Comparison of ENCODE assay signal across 8 cellular contexts in genomic region chr10:59362991-59363390, GRCh38. TPM values are rescaled to one million over a fixed set of nuclear protein-coding genes. Genes with fewer than 3 reads are reported as not detected.
DNase-seq lines count a peak whose midpoint lies in the region; ATAC-seq and TF ChIP-seq lines count a peak whose summit lies in the region.

No MANE protein-coding gene starts in this region.

- H3K79me2 ChIP-seq in hepatocyte, result no peaks in the 10 kb centered on the region

- H3K27me3 ChIP-seq in hepatocyte (peaks cover 20% of the 10 kb centered on the region), psoas muscle (ENCODE audit: insufficient read depth in 3 of 3, low read length in 2 of 3) (no peaks in the 10 kb centered on the region)

- H3K9me3 Mint-ChIP-seq in natural killer cell treated with Interleukin-12 subunit alpha and Interleukin-12 subunit beta and Interleukin-15 and Interleukin-18, amount 100 ng/mL, for 72 hours, result peaks cover 3% of the 10 kb centered on the region

- 3% methylated on average over 10 of the region's 10 CpGs for WGBS in hepatocyte (ENCODE audit: low lambda C conversion rate, missing lambda C conversion rate)
- 1 to 6% (median 1%) methylated on average over 10 of the region's 10 CpGs for WGBS in psoas muscle, 3 donors

- no peaks in the 10 kb centered on the region for H3K9me2 ChIP-seq in hepatocyte (replicated peaks; ENCODE audit: insufficient read depth)

- no peaks in the 10 kb centered on the region for H3K4me1 Mint-ChIP-seq in natural killer cell treated with Interleukin-12 subunit alpha and Interleukin-12 subunit beta and Interleukin-15 and Interleukin-18, amount 100 ng/mL, for 72 hours (ENCODE audit: low read depth in 2 of 2)

- in situ Hi-C loops in astrocyte of the cerebellum (cut with HindIII; ENCODE audit: low sequenced_read_pairs), result no loop called here

- TF ChIP-seq CTCF in astrocyte of the cerebellum (IDR thresholded peaks at IDR 0.05; ENCODE audit: low read depth, low read length, missing control alignments) (no peak), hepatocyte (IDR thresholded peaks at IDR 0.05; ENCODE audit: poor library complexity) (no peak), psoas muscle (IDR thresholded peaks at IDR 0.05) (no peak)

- peak overlapping the region; percentile 90 for H3K4me2 ChIP-seq in hepatocyte

- intact Hi-C loops in psoas muscle (cut with DNase I), result loop anchor here (2.0 to 5.0 kb wide), 2 partner anchors 40 to 41 kb away; no protein-coding TSS in a partner anchor

- H3K4me1 ChIP-seq in hepatocyte (ENCODE audit: insufficient read depth), result no peaks in the 10 kb centered on the region
- peaks cover 16% of the 10 kb centered on the region for H3K4me1 ChIP-seq in psoas muscle

- DNase-seq in Daoy (ENCODE audit: low read depth) (peak; percentile 5), NCI-H146 (lab: John Stamatoyannopoulos, UW) (peak; percentile 93), astrocyte of the cerebellum (ENCODE audit: low read depth) (peak; percentile 12), hepatocyte (ENCODE audit: low spot score) (peak; percentile 73), psoas muscle (peak; percentile 65 to 74)
- no peak for DNase-seq in natural killer cell treated with Interleukin-12 subunit alpha and Interleukin-12 subunit beta and Interleukin-15 and Interleukin-18, amount 100 ng/mL, for 72 hours (ENCODE audit: low spot score)

- no peaks in the 10 kb centered on the region for H3K9me3 ChIP-seq in hepatocyte (ENCODE audit: low read depth)
- no peaks in the 10 kb centered on the region for H3K9me3 ChIP-seq in psoas muscle

- ATAC-seq in psoas muscle (peak; percentile 72 to 81 (median 78)), HG03342 (IDR thresholded peaks at IDR 0.05; ENCODE audit: unreplicated experiment) (no peak), GM18520 (IDR thresholded peaks at IDR 0.05; ENCODE audit: unreplicated experiment) (no peak)
- no peak for ATAC-seq in natural killer cell treated with Interleukin-12 subunit alpha and Interleukin-12 subunit beta and Interleukin-15 and Interleukin-18, amount 100 ng/mL, for 72 hours

- H4K20me1 ChIP-seq in hepatocyte (ENCODE audit: insufficient read depth, poor library complexity, severe bottlenecking), result no peaks in the 10 kb centered on the region

- peaks cover 0 to 10% of the 10 kb centered on the region in 2 donors for H3K27me3 Mint-ChIP-seq in natural killer cell treated with Interleukin-12 subunit alpha and Interleukin-12 subunit beta and Interleukin-15 and Interleukin-18, amount 100 ng/mL, for 72 hours

- H3K36me3 ChIP-seq in hepatocyte (replicated peaks; ENCODE audit: insufficient read depth, low read depth) (no peaks in the 10 kb centered on the region), psoas muscle (ENCODE audit: insufficient read depth in 1 of 2, low read depth in 1 of 2) (no peaks in the 10 kb centered on the region)

- H2AFZ ChIP-seq in hepatocyte, result peak overlapping the region; percentile 39

- H3K27ac ChIP-seq in hepatocyte (peak overlapping the region; percentile 62), psoas muscle (peak overlapping the region; percentile 90)

- no peak overlapping the region for H3K27ac Mint-ChIP-seq in natural killer cell treated with Interleukin-12 subunit alpha and Interleukin-12 subunit beta and Interleukin-15 and Interleukin-18, amount 100 ng/mL, for 72 hours

- H3K4me3 Mint-ChIP-seq in natural killer cell treated with Interleukin-12 subunit alpha and Interleukin-12 subunit beta and Interleukin-15 and Interleukin-18, amount 100 ng/mL, for 72 hours, result no peak overlapping the region

- no peaks in the 10 kb centered on the region for H3K36me3 Mint-ChIP-seq in natural killer cell treated with Interleukin-12 subunit alpha and Interleukin-12 subunit beta and Interleukin-15 and Interleukin-18, amount 100 ng/mL, for 72 hours

- H3K4me3 ChIP-seq in astrocyte of the cerebellum (ENCODE audit: low read depth, low read length), result peak overlapping the region; percentile 50
- peak overlapping the region; percentile 20 for H3K4me3 ChIP-seq in hepatocyte
- H3K4me3 ChIP-seq in psoas muscle, result peak overlapping the region; percentile 77

RNA-seq across cellular contexts. Expression of gene FAM13C, which starts 0.6 kb away (rescaled TPM):
- total RNA-seq in Daoy (2014; rRNA removed; shearing (Covaris generic)), result 0.46 and 2.4 TPM in 2 replicates
- total RNA-seq in hepatocyte, result 3.1 and 4.9 TPM in 2 replicates
- 0.73 and 2.2 TPM in 2 replicates for polyA plus RNA-seq in hepatocyte
- 10 to 100 TPM in 3 of 4 donors, 1 to 10 TPM in 1; 1.0 to 14.3 (median 13.3) TPM for total RNA-seq in psoas muscle
- 10 to 100 TPM in 1 of 3 donors, 1 to 10 TPM in 2; 1.4 to 31.7 (median 6.5) TPM for polyA plus RNA-seq in psoas muscle
- total RNA-seq in natural killer cell treated with Interleukin-12 subunit alpha and Interleukin-12 subunit beta and Interleukin-15 and Interleukin-18, amount 100 ng/mL, for 72 hours, result not detected

Comparison
In these comparisons a context has a peak if more than half of its experiments do, and no peak if none do; other contexts are left out.
1. H3K4me3 ChIP-seq: peak in every context shown above with its lines; median percentile 77 in psoas muscle; 50 in astrocyte of the cerebellum; 20 in hepatocyte.
2. ATAC-seq: peak in psoas muscle (4 of 4); none in natural killer cell treated with Interleukin-12 subunit alpha and Interleukin-12 subunit beta and Interleukin-15 and Interleukin-18, amount 100 ng/mL, for 72 hours (0 of 2), HG03342 (single experiment) and GM18520 (single experiment).